21 cellular contexts compared by ENCODE assay signal in genomic region chr7:17492437-17492836, GRCh38.
DNase-seq lines count a peak whose midpoint lies in the region; ATAC-seq, FAIRE-seq and TF ChIP-seq lines count a peak whose summit lies in the region.
"Had no signal": no experiment of that assay in that cellular context is flagged by ENCODE, and none has a peak within 500 bp of the region (broad histone marks: within the 10 kb centered on the region; RNA-seq: fewer than 3 reads in every experiment).

No MANE protein-coding gene starts in this region.

- intact Hi-C loops in GM12878 (cut with micrococcal nuclease; ENCODE audit: unreplicated experiment) = loop anchor here (5.0 to 10.0 kb wide), 2 partner anchors 90 to 338 kb away; no protein-coding TSS in a partner anchor

- ATAC-seq in GM19043 (IDR thresholded peaks at IDR 0.05; ENCODE audit: low read depth, unreplicated experiment) = peak; percentile 51
- ATAC-seq in HG02852 (IDR thresholded peaks at IDR 0.05; ENCODE audit: unreplicated experiment) = peak; percentile 55
- ATAC-seq in GM12878 = peak; percentile 83
- ATAC-seq in HG02610 (IDR thresholded peaks at IDR 0.05; ENCODE audit: unreplicated experiment) = no peak

- DNase-seq in GM13977 (ENCODE audit: low spot score) = peak; percentile 22
- peak; percentile 41 for DNase-seq in GM12878 (ENCODE audit: low read depth, low spot score)
- no peak for DNase-seq in OCI-M1 (lab: John Stamatoyannopoulos, UW)
- DNase-seq in amniotic stem cell (lab: John Stamatoyannopoulos, UW) = no peak
- DNase-seq in activated CD4-positive, alpha-beta T cell treated with anti-CD3 and anti-CD28 coated beads, Interleukin-2, amount 50 U/mL, for 48 hours = no peak
- DNase-seq: activated CD4-positive, alpha-beta memory T cell treated with anti-CD3 and anti-CD28 coated beads, Interleukin-2, amount 10 ng/mL, durations not matched to agents 7 days and 5 days; activated effector memory CD4-positive, alpha-beta T cell treated with Interleukin-2 at 50 U/mL for 16 hours; aorta; colonic mucosa; head of caudate nucleus; Karpas-422; kidney; NCI-H146; nucleus accumbens; transverse colon had no signal

- CTCF ChIA-PET in GM12878 (lab: Yijun Ruan, JAX) = interaction anchor here (0.6 to 1.8 kb wide), 6 partner anchors 9 to 189 kb away, joined by 3 to 8 read pairs (median 3); no protein-coding TSS in a partner anchor

- no peaks in the 10 kb centered on the region for H3K9me3 ChIP-seq in GM12878 (replicated peaks; ENCODE audit: control insufficient read depth, insufficient read depth, low read length)
- H3K9me3 ChIP-seq: colonic mucosa, esophagus muscularis mucosa, transverse colon had no signal

- H3K27me3 ChIP-seq in GM12878 (replicated peaks in 1 of 2; ENCODE audit: control insufficient read depth in 2 of 2, insufficient read depth in 2 of 2, low read length in 1 of 2) = no peaks in the 10 kb centered on the region
- H3K27me3 ChIP-seq: colonic mucosa, esophagus muscularis mucosa, transverse colon had no signal

- no TSS peak for BruUV-seq in GM12878 (replicated peaks; lab: Mats Ljungman, UMichigan)

- no peak for TF ChIP-seq POLR2A in GM12878 (IDR thresholded peaks at IDR 0.05; ENCODE audit: low read depth, low read length)

- FAIRE-seq in GM12878 (lab: Jason Lieb, UNC) = no peak
- FAIRE-seq: H1, kidney, TTC549 had no signal

- no peaks in the 10 kb centered on the region for H3K79me2 ChIP-seq in GM12878 (ENCODE audit: control insufficient read depth, insufficient read depth, low read length)

- RAD21 ChIA-PET in GM12878 (lab: Charles Lee; ENCODE audit: unreplicated experiment) = interaction anchor here (0.6 to 2.3 kb wide), 11 partner anchors 9 to 190 kb away, joined by 3 to 11 read pairs (median 3); no protein-coding TSS in a partner anchor

- H3K9ac ChIP-seq in GM12878 (ENCODE audit: control insufficient read depth, insufficient read depth, low read length) = no peak overlapping the region

- H3K36me3 ChIP-seq in GM12878 (ENCODE audit: control insufficient read depth in 2 of 2, insufficient read depth in 2 of 2, low read length in 1 of 2) = no peaks in the 10 kb centered on the region
- H3K36me3 ChIP-seq: colonic mucosa, esophagus muscularis mucosa, transverse colon had no signal

- H4K20me1 ChIP-seq in GM12878 (ENCODE audit: control insufficient read depth, insufficient read depth) = no peaks in the 10 kb centered on the region

- H2AFZ ChIP-seq in GM12878 (ENCODE audit: control insufficient read depth, low read depth, low read length) = no peak overlapping the region; the same call in 1 of the 2 replicates

- TF ChIP-seq EP300 in GM12878 (IDR thresholded peaks at IDR 0.05; ENCODE audit: borderline replicate concordance in 1 of 2, control insufficient read depth in 1 of 2, low read depth in 2 of 2, low read length in 2 of 2) = peak; percentile 77 to 95

- TF ChIP-seq CTCF in GM13977 (IDR thresholded peaks at IDR 0.05; ENCODE audit: extremely low read depth, insufficient read depth, missing control alignments) = no peak
- TF ChIP-seq CTCF in GM12878 (IDR thresholded peaks at IDR 0.05 in 2 of 3, conservative IDR thresholded peaks at IDR 0.05 in 1 of 3; ENCODE audit: control insufficient read depth in 2 of 3, extremely low read depth in 1 of 3, insufficient read depth in 1 of 3, low read depth in 3 of 3, low read length in 3 of 3) = no peak

- TF ChIP-seq RAD21 in GM12878 (IDR thresholded peaks at IDR 0.05; ENCODE audit: insufficient read depth, low read depth, low read length) = no peak

- H3K27ac ChIP-seq in GM12878 (ENCODE audit: control insufficient read depth, insufficient read depth) = no peak overlapping the region
- H3K27ac ChIP-seq: colonic mucosa, esophagus muscularis mucosa, transverse colon had no signal

- SMC1A ChIA-PET in GM12878 (lab: Charles Lee; ENCODE audit: uncharacterized antibody, unreplicated experiment) = interaction anchor here (0.6 to 1.8 kb wide), 9 partner anchors 8 to 197 kb away, joined by 3 to 7 read pairs (median 4); no protein-coding TSS in a partner anchor

- POLR2A ChIA-PET in GM12878 (lab: Charles Lee) = interaction anchor here (0.8 kb wide), 1 partner anchor 193 kb away, joined by 3 read pairs; no protein-coding TSS in a partner anchor

- no peak overlapping the region for H3K4me3 ChIP-seq in GM12878
- H3K4me3 ChIP-seq: colonic mucosa, esophagus muscularis mucosa, transverse colon had no signal

- WGBS in GM12878 (ENCODE audit: insufficient coverage, insufficient replicate concordance, low lambda C conversion rate, missing lambda C conversion rate) = 3% methylated on average over 4 of the region's 4 CpGs

- H3K4me2 ChIP-seq in GM12878 (ENCODE audit: control insufficient read depth, insufficient read depth) = no peak overlapping the region; the same call in 1 of the 2 replicates

- no peaks in the 10 kb centered on the region for H3K4me1 ChIP-seq in GM12878 (ENCODE audit: control insufficient read depth, insufficient read depth, low read length)
- H3K4me1 ChIP-seq: colonic mucosa had no signal

- in situ Hi-C loops in GM13977 (cut with MboI; ENCODE audit: low pct_unique_long_range_greater_than_20kb, low sequenced_read_pairs, unreplicated experiment) = no loop called here
- in situ Hi-C loops in GM12878 (cut with MboI) = no loop called here

TF ChIP-seq in GM12878, 131 proteins besides CTCF, POLR2A, EP300 and RAD21 (continues in another document):
- TF ChIP-seq NRF1 (conservative IDR thresholded peaks at IDR 0.05; ENCODE audit: low read depth, low read length) = no peak
- TF ChIP-seq ZSCAN29 (IDR thresholded peaks at IDR 0.05) = 0 out of 2 replicates have a peak, but pooled peaks have one; percentile 31
- 0 out of 2 replicates have a peak, but pooled peaks have one; percentile 17 for TF ChIP-seq E2F4 (IDR thresholded peaks at IDR 0.05; ENCODE audit: low read depth, low read length)
- TF ChIP-seq CBX5 (IDR thresholded peaks at IDR 0.05; ENCODE audit: low read depth) = no peak
- no peak for TF ChIP-seq RELA (IDR thresholded peaks at IDR 0.05; ENCODE audit: borderline replicate concordance, partially characterized antibody)
- TF ChIP-seq LARP7 (IDR thresholded peaks at IDR 0.05) = no peak
- TF ChIP-seq IKZF2 (IDR thresholded peaks at IDR 0.05) = peak; percentile 74 to 81; a peak in 2 of 4 replicates
- TF ChIP-seq MTA2 (IDR thresholded peaks at IDR 0.05; ENCODE audit: low read depth) = peak; percentile 84
- no peak for TF ChIP-seq ZNF207 (IDR thresholded peaks at IDR 0.05; ENCODE audit: borderline replicate concordance)
- TF ChIP-seq ZNF622 (IDR thresholded peaks at IDR 0.05) = no peak
- TF ChIP-seq MYC (IDR thresholded peaks at IDR 0.05; ENCODE audit: insufficient read depth, insufficient read length, insufficient replicate concordance, low read length, severe bottlenecking) = no peak
- TF ChIP-seq RAD51 (IDR thresholded peaks at IDR 0.05) = no peak
- no peak for TF ChIP-seq SMC3 (IDR thresholded peaks at IDR 0.05; ENCODE audit: borderline replicate concordance, low read length)
- peak; percentile 41 for TF ChIP-seq PBX3 (IDR thresholded peaks at IDR 0.05; ENCODE audit: insufficient replicate concordance, low read depth, low read length)
- TF ChIP-seq FOXM1 (IDR thresholded peaks at IDR 0.05; ENCODE audit: low read depth, low read length) = peak; percentile 47; the same call in 1 of the 2 replicates
- TF ChIP-seq YBX1 (IDR thresholded peaks at IDR 0.05) = no peak
- TF ChIP-seq KLF5 (IDR thresholded peaks at IDR 0.05; ENCODE audit: partially characterized antibody) = no peak
- TF ChIP-seq, protein P1, sequence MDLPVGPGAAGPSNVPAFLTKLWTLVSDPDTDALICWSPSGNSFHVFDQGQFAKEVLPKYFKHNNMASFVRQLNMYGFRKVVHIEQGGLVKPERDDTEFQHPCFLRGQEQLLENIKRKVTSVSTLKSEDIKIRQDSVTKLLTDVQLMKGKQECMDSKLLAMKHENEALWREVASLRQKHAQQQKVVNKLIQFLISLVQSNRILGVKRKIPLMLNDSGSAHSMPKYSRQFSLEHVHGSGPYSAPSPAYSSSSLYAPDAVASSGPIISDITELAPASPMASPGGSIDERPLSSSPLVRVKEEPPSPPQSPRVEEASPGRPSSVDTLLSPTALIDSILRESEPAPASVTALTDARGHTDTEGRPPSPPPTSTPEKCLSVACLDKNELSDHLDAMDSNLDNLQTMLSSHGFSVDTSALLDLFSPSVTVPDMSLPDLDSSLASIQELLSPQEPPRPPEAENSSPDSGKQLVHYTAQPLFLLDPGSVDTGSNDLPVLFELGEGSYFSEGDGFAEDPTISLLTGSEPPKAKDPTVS (IDR thresholded peaks at IDR 0.05; ENCODE audit: low read depth, low read length) = no peak
- no peak for TF ChIP-seq NR2F1 (conservative IDR thresholded peaks at IDR 0.05)
- TF ChIP-seq ETV6 (conservative IDR thresholded peaks at IDR 0.05 in 1 of 2, IDR thresholded peaks at IDR 0.05 in 1 of 2; ENCODE audit: borderline replicate concordance in 1 of 2, low read depth in 1 of 2) = 0 out of 4 replicates have a peak, but pooled peaks of 1 of the 2 experiments have one; percentile 17
- no peak for TF ChIP-seq ASH2L (IDR thresholded peaks at IDR 0.05; ENCODE audit: borderline replicate concordance, low read depth)
- no peak for TF ChIP-seq IRF4 (IDR thresholded peaks at IDR 0.05; ENCODE audit: low read depth, low read length)
- no peak for TF ChIP-seq ZNF274 (IDR thresholded peaks at IDR 0.05; ENCODE audit: insufficient read depth, insufficient read length)
- no peak for TF ChIP-seq CREB1 (IDR thresholded peaks at IDR 0.05; ENCODE audit: low read depth)
- no peak for TF ChIP-seq YY1 (IDR thresholded peaks at IDR 0.05; ENCODE audit: low read depth, low read length)

Comparison
In these comparisons a context has a peak if more than half of its experiments do, and no peak if none do; other contexts are left out.
1. DNase-seq: peak in GM13977 (single experiment) and GM12878 (single experiment); none in OCI-M1 (single experiment), amniotic stem cell (single experiment) and activated CD4-positive, alpha-beta T cell treated with anti-CD3 and anti-CD28 coated beads, Interleukin-2, amount 50 U/mL, for 48 hours (0 of 2).